Comparison of ENCODE assay signal across 8 cellular contexts in the genomic region with DNA sequence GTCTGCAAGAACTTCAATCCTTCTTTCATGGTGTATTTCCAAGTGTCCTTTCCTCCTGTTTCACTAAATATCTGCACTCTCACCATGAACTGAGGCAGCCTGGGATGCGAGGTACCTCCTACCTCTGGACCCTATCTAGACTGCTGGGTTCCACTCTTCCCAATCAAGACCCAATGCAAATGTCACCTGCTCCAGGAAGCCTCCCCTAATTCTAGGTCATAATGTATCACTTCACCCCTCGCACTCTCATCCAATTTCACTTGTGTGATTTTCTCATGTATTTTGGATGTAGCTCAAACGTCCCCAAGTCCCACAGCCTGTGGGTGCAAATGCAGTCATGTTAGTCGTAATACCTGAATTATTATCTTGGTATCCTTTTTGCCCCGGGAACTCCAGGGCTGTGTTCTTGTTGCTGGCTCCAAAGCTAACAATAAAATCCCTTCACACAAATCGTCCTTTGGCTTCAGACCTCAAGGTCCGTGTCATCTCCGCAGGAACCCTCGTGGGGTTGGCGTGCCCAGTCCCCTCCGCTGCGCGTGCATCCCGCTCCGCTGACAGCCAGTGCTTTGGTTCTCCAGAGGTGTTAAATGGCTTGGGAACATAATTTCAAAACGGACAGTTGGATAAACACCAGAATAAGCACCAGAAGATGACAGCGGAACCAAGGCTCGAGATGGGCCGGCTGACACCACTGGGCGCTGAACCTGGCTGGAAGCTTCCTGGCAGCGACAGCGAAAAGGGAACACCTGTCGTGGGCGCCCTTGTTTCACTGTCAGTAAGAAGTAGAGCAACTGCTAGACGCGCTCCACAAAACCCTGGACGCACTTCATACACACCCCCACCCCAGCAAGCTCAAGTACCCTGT. TPM values are rescaled to one million over a fixed set of nuclear protein-coding genes. Genes with fewer than 3 reads are reported as not detected.
DNase-seq lines count a peak whose midpoint lies in the region; ATAC-seq and TF ChIP-seq lines count a peak whose summit lies in the region.

No MANE protein-coding gene starts in this region.

- DNase-seq in Peyer's patch: no peak
- no peak for DNase-seq in progenitor cell of endocrine pancreas (ENCODE audit: low spot score, unreplicated experiment)
- no peak for DNase-seq in nucleus accumbens (lab: John Stamatoyannopoulos, UW)
- no peak for DNase-seq in NCI-H187 (lab: John Stamatoyannopoulos, UW)
- no peak for DNase-seq in SIG-M5 treated with dmso at 0.1 percent for 504 hours (lab: John Stamatoyannopoulos, UW; ENCODE audit: unreplicated experiment)

- peaks cover 18% of the 10 kb centered on the region for H3K4me1 ChIP-seq in ES-I3 (ENCODE audit: insufficient read depth, low read length)
- H3K4me1 ChIP-seq in Peyer's patch: peaks cover 0 to 30% (median 8%) of the 10 kb centered on the region in 4 donors
- peaks cover 0 to 2% of the 10 kb centered on the region in 2 donors for H3K4me1 ChIP-seq in esophagus (ENCODE audit: control insufficient read depth in 2 of 2, insufficient read depth in 2 of 2, low read length in 1 of 2)

- peaks cover 2% of the 10 kb centered on the region; the same call in 1 of the 2 replicates for H3K9me3 ChIP-seq in ES-I3 (ENCODE audit: control insufficient read depth, insufficient read depth, low read length)
- H3K9me3 ChIP-seq in Peyer's patch: no peaks in the 10 kb centered on the region
- H3K9me3 ChIP-seq in esophagus (ENCODE audit: control insufficient read depth in 2 of 2, insufficient read depth in 1 of 2, low read depth in 1 of 2, low read length in 1 of 2): no peaks in the 10 kb centered on the region

- peak overlapping the region; percentile 75 to 98 (median 84) for H3K4me3 ChIP-seq in Peyer's patch
- peak overlapping the region; percentile 69 to 82 for H3K4me3 ChIP-seq in esophagus (ENCODE audit: low read depth in 1 of 2, low read length in 2 of 2)

- H3K27ac Mint-ChIP-seq in progenitor cell of endocrine pancreas: peak overlapping the region; percentile 16

- no peaks in the 10 kb centered on the region for H3K27me3 Mint-ChIP-seq in progenitor cell of endocrine pancreas

- TF ChIP-seq CTCF in Peyer's patch (IDR thresholded peaks at IDR 0.05) (no peak), progenitor cell of endocrine pancreas (IDR thresholded peaks at IDR 0.05; ENCODE audit: unreplicated experiment) (no peak)

- no peaks in the 10 kb centered on the region for H3K27me3 ChIP-seq in Peyer's patch
- H3K27me3 ChIP-seq in esophagus (ENCODE audit: control insufficient read depth in 1 of 2, insufficient read depth in 2 of 2, low read length in 2 of 2): no peaks in the 10 kb centered on the region

- H3K9ac ChIP-seq in ES-I3 (ENCODE audit: low read depth, low read length): peak overlapping the region; percentile 72

- peaks cover 9% of the 10 kb centered on the region for H3K36me3 Mint-ChIP-seq in progenitor cell of endocrine pancreas (ENCODE audit: insufficient read depth)

- ATAC-seq in HG03457 (IDR thresholded peaks at IDR 0.05; ENCODE audit: unreplicated experiment): no peak

- H3K27ac ChIP-seq in Peyer's patch (peak overlapping the region in 2 of 4 donors; percentile 91 to 100), esophagus (ENCODE audit: low read depth in 2 of 2, low read length in 1 of 2) (no peak overlapping the region)

- peaks cover 30% of the 10 kb centered on the region for H3K4me1 Mint-ChIP-seq in progenitor cell of endocrine pancreas (ENCODE audit: low read depth)

- no peaks in the 10 kb centered on the region for H3K36me3 ChIP-seq in ES-I3 (ENCODE audit: insufficient read depth, low read length)
- no peaks in the 10 kb centered on the region for H3K36me3 ChIP-seq in Peyer's patch
- no peaks in the 10 kb centered on the region for H3K36me3 ChIP-seq in esophagus (ENCODE audit: control insufficient read depth in 2 of 2, insufficient read depth in 2 of 2, low read length in 1 of 2)

- H3K9me3 Mint-ChIP-seq in progenitor cell of endocrine pancreas (ENCODE audit: low read depth): peaks cover 10% of the 10 kb centered on the region

- TF ChIP-seq POLR2A in Peyer's patch (IDR thresholded peaks at IDR 0.05): no peak

- WGBS in esophagus, 2 donors: 72 to 75% methylated on average over 27 of the region's 27 CpGs

- peak overlapping the region; percentile 68 for H3K4me3 Mint-ChIP-seq in progenitor cell of endocrine pancreas (ENCODE audit: low read depth)

RNA-seq across cellular contexts. Expression of gene BACH1, which starts 1.0 kb away (rescaled TPM):
- total RNA-seq in Peyer's patch (10 to 100 TPM; 52.8 to 72.7 (median 68.3) TPM), progenitor cell of endocrine pancreas (83.2 and 95.5 TPM in 2 replicates)
- 1 to 10 TPM; 6.2 to 9.6 TPM for polyA plus RNA-seq in esophagus
